16 cellular contexts compared by ENCODE assay signal in the genomic region with DNA sequence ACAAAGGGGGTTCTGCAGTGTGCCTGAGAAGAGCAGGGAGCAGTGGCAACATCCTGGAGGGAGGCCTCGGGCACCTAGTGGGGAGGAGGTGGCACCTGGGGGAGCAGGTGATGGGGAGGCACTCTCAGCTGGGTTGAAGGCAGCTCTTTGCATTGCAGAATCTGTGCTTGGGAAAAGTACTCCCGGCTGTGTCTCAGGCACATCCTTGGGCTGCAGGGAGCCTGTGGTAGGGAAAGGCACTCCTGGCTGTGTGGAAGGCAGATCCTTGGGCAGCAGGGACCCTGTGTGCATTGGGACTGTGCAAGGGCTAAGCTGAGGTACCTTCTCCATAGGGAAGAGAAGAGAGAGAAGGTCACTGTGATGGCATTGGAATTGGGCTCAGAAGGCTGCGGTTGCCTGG. TPM values are rescaled to one million over a fixed set of nuclear protein-coding genes. Genes with fewer than 3 reads are reported as not detected.
DNase-seq lines count a peak whose midpoint lies in the region; ATAC-seq, FAIRE-seq and TF ChIP-seq lines count a peak whose summit lies in the region.
"Had no signal": no experiment of that assay in that cellular context is flagged by ENCODE, and none has a peak within 500 bp of the region (broad histone marks: within the 10 kb centered on the region; RNA-seq: fewer than 3 reads in every experiment).

No MANE protein-coding gene starts in this region.

- POLR2A ChIA-PET in H1 (lab: Charles Lee; ENCODE audit: partially characterized antibody): no interaction called here

- H3K36me3 Mint-ChIP-seq in natural killer cell: no peaks in the 10 kb centered on the region
- peaks cover 12% of the 10 kb centered on the region for H3K36me3 Mint-ChIP-seq in natural killer cell treated with Interleukin-12 subunit alpha and Interleukin-12 subunit beta and Interleukin-15 and Interleukin-18, amount 100 ng/mL, for 72 hours

- H3K36me3 ChIP-seq in H1 (ENCODE audit: control insufficient read depth in 2 of 4, insufficient read depth in 4 of 4, low read length in 3 of 4) (no peaks in the 10 kb centered on the region), spleen (peaks cover 0 to 30% (median 0%) of the 10 kb centered on the region in 6 donors)
- H3K36me3 ChIP-seq: BLaER1 treated with 17β-estradiol and CSF1 and Interleukin-3, amounts not matched to agents 10 nM and 100 nM had no signal

- no peak overlapping the region for H3K27ac Mint-ChIP-seq in natural killer cell
- H3K27ac Mint-ChIP-seq in natural killer cell treated with Interleukin-12 subunit alpha and Interleukin-12 subunit beta and Interleukin-15 and Interleukin-18, amount 100 ng/mL, for 72 hours: no peak overlapping the region

- H3K9me3 ChIP-seq in H1 (ENCODE audit: insufficient read depth in 2 of 2, low read depth in 1 of 2, low read length in 1 of 2): no peaks in the 10 kb centered on the region
- peaks cover 0 to 19% (median 15%) of the 10 kb centered on the region in 8 donors for H3K9me3 ChIP-seq in spleen

- no peaks in the 10 kb centered on the region for H3K23me2 ChIP-seq in H1 (ENCODE audit: low read depth, low read length)

- H3K79me2 ChIP-seq in H1 (ENCODE audit: control insufficient read depth in 1 of 2, insufficient read depth in 2 of 2, low read length in 2 of 2): no peaks in the 10 kb centered on the region

- H3K9me3 Mint-ChIP-seq in natural killer cell: peaks cover 2 to 7% of the 10 kb centered on the region in 2 donors
- no peaks in the 10 kb centered on the region for H3K9me3 Mint-ChIP-seq in natural killer cell treated with Interleukin-12 subunit alpha and Interleukin-12 subunit beta and Interleukin-15 and Interleukin-18, amount 100 ng/mL, for 72 hours

- no peak overlapping the region for H3K4ac ChIP-seq in H1 (replicated peaks; ENCODE audit: insufficient read length, low read depth, low read length)

- H3K27me3 Mint-ChIP-seq in natural killer cell (ENCODE audit: low read depth in 2 of 2): peaks cover 7 to 13% of the 10 kb centered on the region in 2 donors
- H3K27me3 Mint-ChIP-seq in natural killer cell treated with Interleukin-12 subunit alpha and Interleukin-12 subunit beta and Interleukin-15 and Interleukin-18, amount 100 ng/mL, for 72 hours: peaks cover 0 to 5% of the 10 kb centered on the region in 2 donors

- H4K91ac ChIP-seq in H1 (replicated peaks; ENCODE audit: insufficient read length, low read length): no peak overlapping the region

- ATAC-seq in natural killer cell: no peak
- no peak for ATAC-seq in natural killer cell treated with Interleukin-12 subunit alpha and Interleukin-12 subunit beta and Interleukin-15 and Interleukin-18, amount 100 ng/mL, for 72 hours

- H2AK5ac ChIP-seq in H1 (ENCODE audit: low read depth, low read length): no peak overlapping the region

- H2BK20ac ChIP-seq in H1 (ENCODE audit: low read length): no peak overlapping the region

- TF ChIP-seq POLR2A in H1 (IDR thresholded peaks at IDR 0.05; ENCODE audit: control extremely low read depth in 1 of 2, low read depth in 2 of 2, low read length in 2 of 2): no peak
- no peak for TF ChIP-seq POLR2A in spleen (IDR thresholded peaks at IDR 0.05)

- no peak overlapping the region for H3K4me3 Mint-ChIP-seq in natural killer cell
- H3K4me3 Mint-ChIP-seq in natural killer cell treated with Interleukin-12 subunit alpha and Interleukin-12 subunit beta and Interleukin-15 and Interleukin-18, amount 100 ng/mL, for 72 hours: no peak overlapping the region

- WGBS in H1 (ENCODE audit: extremely low coverage in 1 of 2, insufficient coverage in 1 of 2, insufficient read length in 1 of 2, insufficient replicate concordance in 2 of 2, low coverage in 1 of 2, low lambda C conversion rate in 2 of 2, missing lambda C conversion rate in 1 of 2), 2 experiments: 87% methylated on average over 3 of the region's 3 CpGs; no CpG with 5 or more reads in 1 of the 2 experiments
- 82 to 90% (median 87%) methylated on average over 3 of the region's 3 CpGs for WGBS in spleen, 5 donors

- no peaks in the 10 kb centered on the region for H3K4me1 Mint-ChIP-seq in natural killer cell
- no peaks in the 10 kb centered on the region for H3K4me1 Mint-ChIP-seq in natural killer cell treated with Interleukin-12 subunit alpha and Interleukin-12 subunit beta and Interleukin-15 and Interleukin-18, amount 100 ng/mL, for 72 hours (ENCODE audit: low read depth in 2 of 2)

- H2BK120ac ChIP-seq in H1 (replicated peaks; ENCODE audit: low read depth, low read length): no peak overlapping the region

- H3K27ac ChIP-seq in H1 (ENCODE audit: low read depth, low read length) (no peak overlapping the region), spleen (no peak overlapping the region)
- H3K27ac ChIP-seq: BLaER1 treated with 17β-estradiol and CSF1 and Interleukin-3, amounts not matched to agents 10 nM and 100 nM had no signal

- no peaks in the 10 kb centered on the region for H4K20me1 ChIP-seq in H1 (replicated peaks in 1 of 2; ENCODE audit: control insufficient read depth in 1 of 2, insufficient read depth in 2 of 2, low read length in 2 of 2)

- H2BK5ac ChIP-seq in H1 (ENCODE audit: low read depth, low read length): 0 out of 2 replicates have a peak overlapping the region, but pooled peaks have one; percentile 22

- H3K4me1 ChIP-seq in H1 (replicated peaks in 1 of 4; ENCODE audit: control insufficient read depth in 3 of 4, insufficient read depth in 4 of 4, low read length in 3 of 4) (no peaks in the 10 kb centered on the region), spleen (peaks cover 0 to 5% (median 0%) of the 10 kb centered on the region in 6 donors)

- TF ChIP-seq EP300 in H1 (IDR thresholded peaks at IDR 0.05; ENCODE audit: borderline replicate concordance in 1 of 2, low read depth in 2 of 2, low read length in 2 of 2): no peak

- H2AFZ ChIP-seq in H1 (ENCODE audit: low read length): no peak overlapping the region

- CTCF ChIA-PET in H1 (lab: Charles Lee; ENCODE audit: partially characterized antibody): interaction anchor here (0.9 to 10.3 kb wide), 3 partner anchors 7 to 36 kb away, joined by 3 to 93 read pairs (median 3); no protein-coding TSS in a partner anchor

- no peaks in the 10 kb centered on the region for H3K79me1 ChIP-seq in H1 (ENCODE audit: low read depth, low read length)

- no peak overlapping the region for H3K4me3 ChIP-seq in H1 (ENCODE audit: extremely low read depth in 1 of 4, insufficient read depth in 2 of 4, low read depth in 3 of 4, low read length in 4 of 4)
- H3K4me3 ChIP-seq in spleen: no peak overlapping the region
- H3K4me3 ChIP-seq: BLaER1 treated with 17β-estradiol and CSF1 and Interleukin-3, amounts not matched to agents 10 nM and 100 nM; K562 had no signal

- no peak overlapping the region for H3K56ac ChIP-seq in H1 (replicated peaks; ENCODE audit: insufficient read length, low read depth, low read length)

- no peak overlapping the region for H2BK12ac ChIP-seq in H1 (ENCODE audit: low read depth, low read length)

- intact Hi-C loops in natural killer cell (cut with micrococcal nuclease): no loop called here
- intact Hi-C loops in spleen (cut with DNase I; ENCODE audit: low total_unique reads): no loop called here

- H3K27me3 ChIP-seq in H1 (replicated peaks in 1 of 4; ENCODE audit: control insufficient read depth in 3 of 4, extremely low read depth in 1 of 4, insufficient read depth in 3 of 4, low read length in 3 of 4): no peaks in the 10 kb centered on the region; a peak in 1 of 7 replicates
- H3K27me3 ChIP-seq in spleen (replicated peaks in 1 of 7): no peaks in the 10 kb centered on the region
- H3K27me3 ChIP-seq: BLaER1 treated with 17β-estradiol and CSF1 and Interleukin-3, amounts not matched to agents 10 nM and 100 nM had no signal

- no peak overlapping the region for H2BK15ac ChIP-seq in H1 (ENCODE audit: low read length)

- no peak overlapping the region for H4K5ac ChIP-seq in H1 (ENCODE audit: insufficient read length, low read depth, low read length)

- DNase-seq in natural killer cell (peak; percentile 12), H1 (ENCODE audit: low read depth in 1 of 2, low spot score in 2 of 2) (no peak), spleen (peak; percentile 42), NCI-H1092 (lab: John Stamatoyannopoulos, UW) (no peak), NCI-H2171 (lab: John Stamatoyannopoulos, UW) (no peak), SHP77 treated with DMSO at 0.1 percent for 48 hours (lab: John Stamatoyannopoulos, UW) (no peak)
- no peak for DNase-seq in natural killer cell treated with Interleukin-12 subunit alpha and Interleukin-12 subunit beta and Interleukin-15 and Interleukin-18, amount 100 ng/mL, for 72 hours (ENCODE audit: low spot score)
- DNase-seq: DMS153; EL; NCI-H1048; NCI-H226; NCI-H526 treated with DMSO at 0.1 percent for 48 hours; NK-92 treated with Interleukin-12 subunit alpha and Interleukin-12 subunit beta, amount 100 ng/mL, for 24 hours had no signal

- H3K14ac ChIP-seq in H1 (ENCODE audit: insufficient read length): no peak overlapping the region

- TF ChIP-seq CTCF in natural killer cell (IDR thresholded peaks at IDR 0.05): no peak
- TF ChIP-seq CTCF in H1 (IDR thresholded peaks at IDR 0.05; ENCODE audit: control extremely low read depth in 1 of 3, insufficient read depth in 1 of 3, low read depth in 1 of 3, low read length in 3 of 3): no peak
- no peak for TF ChIP-seq CTCF in spleen (IDR thresholded peaks at IDR 0.05 in 8 of 11, conservative IDR thresholded peaks at IDR 0.05 in 3 of 11)

- FAIRE-seq in H1 (lab: Jason Lieb, UNC): no peak
- FAIRE-seq: K562 had no signal

- no peak overlapping the region for H3K4me2 ChIP-seq in H1 (ENCODE audit: insufficient read depth in 1 of 2, low read depth in 2 of 2, low read length in 2 of 2)
- H3K4me2 ChIP-seq: BLaER1 treated with 17β-estradiol and CSF1 and Interleukin-3, amounts not matched to agents 10 nM and 100 nM had no signal

- H3K18ac ChIP-seq in H1 (ENCODE audit: extremely low read depth, low read length): no peak overlapping the region

- no peak overlapping the region for H3K23ac ChIP-seq in H1 (ENCODE audit: insufficient read length)

- no peak overlapping the region for H3K9ac ChIP-seq in H1 (replicated peaks in 1 of 4; ENCODE audit: extremely low read depth in 1 of 4, low read depth in 3 of 4, low read length in 3 of 4)
- H3K9ac ChIP-seq: BLaER1 treated with 17β-estradiol and CSF1 and Interleukin-3, amounts not matched to agents 10 nM and 100 nM had no signal

- TF ChIP-seq RAD21 in H1 (IDR thresholded peaks at IDR 0.05 in 1 of 2, conservative IDR thresholded peaks at IDR 0.05 in 1 of 2; ENCODE audit: low read depth in 2 of 2, low read length in 2 of 2): no peak

- H4K8ac ChIP-seq in H1 (ENCODE audit: extremely low read depth, insufficient read depth, low read length): no peak overlapping the region

RNA-seq across cellular contexts. Expression of a gene that starts 52.8 kb away (rescaled TPM):
- not detected for total RNA-seq in natural killer cell
- not detected for total RNA-seq in natural killer cell treated with Interleukin-12 subunit alpha and Interleukin-12 subunit beta and Interleukin-15 and Interleukin-18, amount 100 ng/mL, for 72 hours
- not detected in 2 replicates for total RNA-seq in H1 (2021; fragmentation: NEBNext Ultra II Directional; extraction: Animal tissue kit (Norgen Biotek cat#: 25700))
- not detected in 2 replicates for polyA plus RNA-seq in H1 (2011; rRNA removed)
- polyA plus RNA-seq in H1 (2011; cell fraction: cytosol; rRNA removed): not detected
- not detected for polyA plus RNA-seq in H1 (2011; cell fraction: nucleus; rRNA removed)
- not detected in 4 replicates for polyA plus RNA-seq in H1 (2012, experiment 1 of 2)
- not detected for polyA plus RNA-seq in H1 (2012, experiment 2 of 2)
- polyA plus RNA-seq in H1 (2013, experiment 1 of 2): not detected
- not detected for polyA plus RNA-seq in H1 (2013, experiment 2 of 2)
- polyA minus RNA-seq in H1 (2011; rRNA and poly(A)+ RNA removed): not detected in 2 replicates
- not detected for polyA minus RNA-seq in H1 (2011; cell fraction: cytosol; rRNA and poly(A)+ RNA removed)
- polyA minus RNA-seq in H1 (2011; cell fraction: nucleus; rRNA and poly(A)+ RNA removed): not detected
- 1 to 10 TPM in 1 of 7 donors, under 1 TPM in 4, not detected in 2; 0.20 to 1.1 (median 0.42) TPM for total RNA-seq in spleen
- polyA plus RNA-seq in spleen: under 1 TPM in 2 of 3 donors, not detected in 1; 0.03 to 0.42 TPM
- total RNA-seq: H4, K562 had no signal
- polyA plus RNA-seq: K562 had no signal

Comparison
In these comparisons a context has a peak if more than half of its experiments do, and no peak if none do; other contexts are left out.
1. DNase-seq: peak in natural killer cell (single experiment) and spleen (single experiment); none in natural killer cell treated with Interleukin-12 subunit alpha and Interleukin-12 subunit beta and Interleukin-15 and Interleukin-18, amount 100 ng/mL, for 72 hours (single experiment), H1 (0 of 2), NCI-H1092 (single experiment), NCI-H2171 (single experiment) and SHP77 treated with DMSO at 0.1 percent for 48 hours (single experiment).